Comparison of ENCODE assay signal across 8 cellular contexts in the genomic region with DNA sequence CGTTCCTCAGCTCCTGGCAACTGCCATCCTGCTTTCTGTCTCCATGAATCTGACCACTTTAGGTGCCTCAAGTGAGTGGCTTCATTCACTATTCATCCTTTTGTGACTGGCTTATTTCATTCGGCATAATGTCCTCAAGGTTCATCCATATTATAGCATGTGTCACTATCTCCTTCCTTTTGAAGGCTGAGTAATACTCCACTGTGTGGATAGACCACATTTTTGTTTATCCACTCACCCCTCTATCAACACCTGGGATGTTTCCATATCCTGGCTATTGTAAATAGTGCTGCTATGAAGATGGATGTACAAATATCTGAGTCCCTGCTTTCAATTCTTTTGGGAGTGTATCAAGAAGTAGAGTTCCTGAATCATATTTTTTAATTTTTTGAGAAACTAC.
"Had no signal": no experiment of that assay in that cellular context is flagged by ENCODE, and none has a peak within 500 bp of the region (broad histone marks: within the 10 kb centered on the region; RNA-seq: fewer than 3 reads in every experiment).

No MANE protein-coding gene starts in this region.

- H3K4me3 ChIP-seq: GM23248, HAP-1, K562 had no signal

- H3K9ac ChIP-seq: GM23248 had no signal

- FAIRE-seq: HTR-8/SVneo, K562 had no signal

- H3K27ac ChIP-seq: GM23248 had no signal

- DNase-seq: GM23248, GOT3, H7, IMR-90 had no signal

- H2AFZ ChIP-seq: GM23248 had no signal

- ATAC-seq: HCT116, K562 had no signal

- H3K4me1 ChIP-seq: HAP-1 had no signal

- H3K36me3 ChIP-seq: HAP-1 had no signal

- H3K9me3 ChIP-seq: HAP-1 had no signal
